In genomic region chr6:89353702-89354392, GRCh38 we compare ENCODE assay signal across 8 cellular contexts. TPM values are rescaled to one million over a fixed set of nuclear protein-coding genes. Genes with fewer than 3 reads are reported as not detected.
DNase-seq lines count a peak whose midpoint lies in the region; ATAC-seq lines count a peak whose summit lies in the region.

No MANE protein-coding gene starts in this region.

- H3K27me3 ChIP-seq in subcutaneous abdominal adipose tissue (ENCODE audit: control insufficient read depth in 5 of 5, insufficient read depth in 4 of 5, low read length in 5 of 5), result no peaks in the 10 kb centered on the region

- H3K36me3 ChIP-seq in subcutaneous abdominal adipose tissue (ENCODE audit: control insufficient read depth in 5 of 5, insufficient read depth in 5 of 5, low read length in 5 of 5), result no peaks in the 10 kb centered on the region

- peaks cover 2 to 43% (median 32%) of the 10 kb centered on the region in 5 donors for H3K4me1 ChIP-seq in subcutaneous abdominal adipose tissue (ENCODE audit: control insufficient read depth in 5 of 5, insufficient read depth in 5 of 5, low read length in 5 of 5)

- DNase-seq in activated T-cell treated with anti-CD3 and anti-CD28 coated beads, Interleukin-2, amount 50 U/mL, for 4 hours, result no peak
- no peak for DNase-seq in activated T-cell treated with anti-CD3 and anti-CD28 coated beads, Interleukin-2, amount 50 U/mL, for 48 hours
- peak; percentile 90 for DNase-seq in NCI-H1436 (lab: John Stamatoyannopoulos, UW)
- DNase-seq in activated CD4-positive, alpha-beta T cell treated with anti-CD3 and anti-CD28 coated beads for 1 hour, result no peak
- no peak for DNase-seq in NCI-H446 (lab: John Stamatoyannopoulos, UW)

- peak overlapping the region in 1 of 5 donors; percentile 98 for H3K4me3 ChIP-seq in subcutaneous abdominal adipose tissue (ENCODE audit: low read depth in 1 of 5, low read length in 5 of 5)

- H3K9ac ChIP-seq in subcutaneous abdominal adipose tissue (ENCODE audit: low read length in 5 of 5), result peak overlapping the region in 1 of 5 donors; percentile 97

- peaks cover 70% of the 10 kb centered on the region for H3K4me1 Mint-ChIP-seq in activated T-cell treated with anti-CD3 and anti-CD28 coated beads, Interleukin-2, amount 50 U/mL, for 4 hours (ENCODE audit: low read depth)
- H3K4me1 Mint-ChIP-seq in activated naive CD8-positive, alpha-beta T cell (ENCODE audit: low read depth), result peaks cover 75% of the 10 kb centered on the region

- peak overlapping the region; percentile 84 for H3K27ac Mint-ChIP-seq in activated naive CD8-positive, alpha-beta T cell

- peak overlapping the region; percentile 88 for H3K27ac ChIP-seq in subcutaneous abdominal adipose tissue (ENCODE audit: low read depth, low read length)

- no peaks in the 10 kb centered on the region for H3K27me3 Mint-ChIP-seq in activated T-cell treated with anti-CD3 and anti-CD28 coated beads, Interleukin-2, amount 50 U/mL, for 4 hours (ENCODE audit: low read depth)
- H3K27me3 Mint-ChIP-seq in activated naive CD8-positive, alpha-beta T cell, result no peaks in the 10 kb centered on the region

- no peaks in the 10 kb centered on the region for H3K9me3 Mint-ChIP-seq in activated T-cell treated with anti-CD3 and anti-CD28 coated beads, Interleukin-2, amount 50 U/mL, for 4 hours
- no peaks in the 10 kb centered on the region for H3K9me3 Mint-ChIP-seq in activated naive CD8-positive, alpha-beta T cell (ENCODE audit: low read depth)

- H3K9me3 ChIP-seq in subcutaneous abdominal adipose tissue (ENCODE audit: control insufficient read depth in 5 of 5, low read length in 5 of 5), result no peaks in the 10 kb centered on the region

- no peak for ATAC-seq in activated T-cell treated with anti-CD3 and anti-CD28 coated beads, Interleukin-2, amount 50 U/mL, for 4 hours
- ATAC-seq in GM18870 (IDR thresholded peaks at IDR 0.05; ENCODE audit: unreplicated experiment), result no peak

- peak overlapping the region; percentile 78 for H3K4me3 Mint-ChIP-seq in activated T-cell treated with anti-CD3 and anti-CD28 coated beads, Interleukin-2, amount 50 U/mL, for 4 hours
- peak overlapping the region; percentile 85 for H3K4me3 Mint-ChIP-seq in activated naive CD8-positive, alpha-beta T cell

- H3K36me3 Mint-ChIP-seq in activated T-cell treated with anti-CD3 and anti-CD28 coated beads, Interleukin-2, amount 50 U/mL, for 4 hours (ENCODE audit: insufficient read depth), result no peaks in the 10 kb centered on the region
- no peaks in the 10 kb centered on the region for H3K36me3 Mint-ChIP-seq in activated naive CD8-positive, alpha-beta T cell

RNA-seq across cellular contexts. Expression of gene UBE2J1, which starts 1.3 kb away (rescaled TPM):
- total RNA-seq in activated T-cell treated with anti-CD3 and anti-CD28 coated beads, Interleukin-2, amount 50 U/mL, for 4 hours, result 10 to 100 TPM; 15.0 to 19.4 (median 16.1) TPM

RNA-seq across cellular contexts. Expression of gene GABRR2, which starts 38.7 kb away (rescaled TPM):
- total RNA-seq in activated T-cell treated with anti-CD3 and anti-CD28 coated beads, Interleukin-2, amount 50 U/mL, for 4 hours, result under 1 TPM in 1 of 3 donors, not detected in 2; 0.19 TPM

RNA-seq across cellular contexts. Expression of gene RRAGD, which starts 58.2 kb away (rescaled TPM):
- total RNA-seq in activated T-cell treated with anti-CD3 and anti-CD28 coated beads, Interleukin-2, amount 50 U/mL, for 4 hours, result 10 to 100 TPM in 2 of 3 donors, 1 to 10 TPM in 1; 7.3 to 11.9 (median 10.2) TPM
